ENCODE assay signal across 1 cellular context in genomic region chr14:105315941-105316562, GRCh38.
TF ChIP-seq lines count a peak whose summit lies in the region.

No MANE protein-coding gene starts in this region.

TF ChIP-seq in GM23338, 12 proteins besides CTCF, POLR2A, EP300 and RAD21 (continued from another document):
- TF ChIP-seq, protein P1, sequence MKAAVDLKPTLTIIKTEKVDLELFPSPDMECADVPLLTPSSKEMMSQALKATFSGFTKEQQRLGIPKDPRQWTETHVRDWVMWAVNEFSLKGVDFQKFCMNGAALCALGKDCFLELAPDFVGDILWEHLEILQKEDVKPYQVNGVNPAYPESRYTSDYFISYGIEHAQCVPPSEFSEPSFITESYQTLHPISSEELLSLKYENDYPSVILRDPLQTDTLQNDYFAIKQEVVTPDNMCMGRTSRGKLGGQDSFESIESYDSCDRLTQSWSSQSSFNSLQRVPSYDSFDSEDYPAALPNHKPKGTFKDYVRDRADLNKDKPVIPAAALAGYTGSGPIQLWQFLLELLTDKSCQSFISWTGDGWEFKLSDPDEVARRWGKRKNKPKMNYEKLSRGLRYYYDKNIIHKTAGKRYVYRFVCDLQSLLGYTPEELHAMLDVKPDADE (IDR thresholded peaks at IDR 0.05): no peak
- TF ChIP-seq NANOG (IDR thresholded peaks at IDR 0.05; ENCODE audit: borderline replicate concordance): no peak
- no peak for TF ChIP-seq ZNF114 (CRISPR knock-in tag; IDR thresholded peaks at IDR 0.05)
- TF ChIP-seq EZH2 (IDR thresholded peaks at IDR 0.05; ENCODE audit: low read depth, unreplicated experiment): no peak
- no peak for TF ChIP-seq REST (IDR thresholded peaks at IDR 0.05; ENCODE audit: unreplicated experiment)
- no peak for TF ChIP-seq ZNF331 (CRISPR knock-in tag; IDR thresholded peaks at IDR 0.05; ENCODE audit: low read depth)
TF ChIP-seq in GM23338: peak in this region for 0.
